Comparison of ENCODE assay signal across 8 cellular contexts in genomic region chr7:138979988-138980574, GRCh38. TPM values are rescaled to one million over a fixed set of nuclear protein-coding genes. Genes with fewer than 3 reads are reported as not detected.
DNase-seq lines count a peak whose midpoint lies in the region; ATAC-seq and TF ChIP-seq lines count a peak whose summit lies in the region.

No MANE protein-coding gene starts in this region.

- ATAC-seq in heart right ventricle = peak in 1 of 8 donors; percentile 4
- ATAC-seq in left ventricle myocardium superior = no peak
- ATAC-seq in lower lobe of right lung = no peak

- intact Hi-C loops in heart right ventricle (cut with DNase I) (loop anchor here in 9 of 10 donors (2.0 to 10.0 kb wide), 5 partner anchors 83 to 98 kb away; no protein-coding TSS in a partner anchor), left ventricle myocardium superior (cut with micrococcal nuclease) (no loop called here), lower lobe of right lung (cut with DNase I) (no loop called here), uterus (cut with DNase I; ENCODE audit: low total_unique reads) (no loop called here)

- TF ChIP-seq POLR2A in uterus (IDR thresholded peaks at IDR 0.05) = no peak

- DNase-seq in heart right ventricle (no peak), left ventricle myocardium superior (no peak), amniotic epithelial cell (ENCODE audit: low read depth) (peak; percentile 20), lower lobe of right lung (no peak), uterus (no peak), DMS 273 (lab: John Stamatoyannopoulos, UW; ENCODE audit: unreplicated experiment) (no peak), mesenteric fat pad (ENCODE audit: low spot score) (no peak), substantia nigra (lab: John Stamatoyannopoulos, UW) (no peak)

- H3K4me1 ChIP-seq in heart right ventricle (peaks cover 0 to 31% (median 10%) of the 10 kb centered on the region in 9 donors), lower lobe of right lung (peaks cover 17% of the 10 kb centered on the region), uterus (no peaks in the 10 kb centered on the region)

- H3K36me3 ChIP-seq in heart right ventricle (no peaks in the 10 kb centered on the region), lower lobe of right lung (no peaks in the 10 kb centered on the region), uterus (no peaks in the 10 kb centered on the region)

- WGBS in heart right ventricle, 2 donors = 26 to 37% methylated on average over 9 of the region's 9 CpGs

- no peak overlapping the region for H3K27ac ChIP-seq in heart right ventricle
- H3K27ac ChIP-seq in lower lobe of right lung = no peak overlapping the region
- peak overlapping the region in 1 of 2 donors; percentile 47 for H3K27ac ChIP-seq in uterus
- H3K27ac ChIP-seq in substantia nigra (ENCODE audit: low read depth, low read length, poor library complexity, severe bottlenecking) = no peak overlapping the region

- H3K4me3 ChIP-seq in heart right ventricle (peak overlapping the region; percentile 53 to 69 (median 62)), lower lobe of right lung (peak overlapping the region; percentile 71), uterus (peak overlapping the region; percentile 54 to 62)

- peaks cover 0 to 37% (median 0%) of the 10 kb centered on the region in 7 donors for H3K27me3 ChIP-seq in heart right ventricle
- H3K27me3 ChIP-seq in lower lobe of right lung (ENCODE audit: low read depth) = peaks cover 4% of the 10 kb centered on the region
- no peaks in the 10 kb centered on the region for H3K27me3 ChIP-seq in uterus

- TF ChIP-seq CTCF in heart right ventricle (IDR thresholded peaks at IDR 0.05) = no peak
- TF ChIP-seq CTCF in lower lobe of right lung (IDR thresholded peaks at IDR 0.05) = no peak
- no peak for TF ChIP-seq CTCF in uterus (IDR thresholded peaks at IDR 0.05)

- no peaks in the 10 kb centered on the region for H3K9me3 ChIP-seq in heart right ventricle
- H3K9me3 ChIP-seq in lower lobe of right lung = no peaks in the 10 kb centered on the region
- no peaks in the 10 kb centered on the region for H3K9me3 ChIP-seq in uterus

RNA-seq across cellular contexts. Expression of gene KIAA1549, which starts 1.1 kb away (rescaled TPM):
- 1 to 10 TPM; 1.1 to 2.1 (median 1.6) TPM for total RNA-seq in heart right ventricle
- 1 to 10 TPM in 1 of 2 donors, under 1 TPM in 1; 0.49 to 1.2 TPM for polyA plus RNA-seq in heart right ventricle
- 2.5 TPM for total RNA-seq in left ventricle myocardium superior
- total RNA-seq in lower lobe of right lung = 5.3 TPM
- 1 to 10 TPM; 1.2 to 8.6 (median 3.8) TPM for total RNA-seq in uterus
- total RNA-seq in mesenteric fat pad = 2.4 TPM

RNA-seq across cellular contexts. Expression of gene ZC3HAV1L, which starts 55.8 kb away (rescaled TPM):
- total RNA-seq in heart right ventricle (1 to 10 TPM; 1.8 to 5.8 (median 2.5) TPM), left ventricle myocardium superior (3.1 TPM), lower lobe of right lung (7.1 TPM), uterus (10 to 100 TPM in 3 of 4 donors, 1 to 10 TPM in 1; 10.0 to 73.0 (median 31.9) TPM), mesenteric fat pad (13.6 TPM)
- under 1 TPM; 0.39 to 0.95 TPM for polyA plus RNA-seq in heart right ventricle

Comparison
In these comparisons a context has a peak if more than half of its experiments do, and no peak if none do; other contexts are left out.
1. intact Hi-C loops: an anchor here in heart right ventricle (2.0 to 10.0 kb wide); none called in left ventricle myocardium superior, lower lobe of right lung and uterus.